12 cellular contexts compared by ENCODE assay signal in the genomic region with DNA sequence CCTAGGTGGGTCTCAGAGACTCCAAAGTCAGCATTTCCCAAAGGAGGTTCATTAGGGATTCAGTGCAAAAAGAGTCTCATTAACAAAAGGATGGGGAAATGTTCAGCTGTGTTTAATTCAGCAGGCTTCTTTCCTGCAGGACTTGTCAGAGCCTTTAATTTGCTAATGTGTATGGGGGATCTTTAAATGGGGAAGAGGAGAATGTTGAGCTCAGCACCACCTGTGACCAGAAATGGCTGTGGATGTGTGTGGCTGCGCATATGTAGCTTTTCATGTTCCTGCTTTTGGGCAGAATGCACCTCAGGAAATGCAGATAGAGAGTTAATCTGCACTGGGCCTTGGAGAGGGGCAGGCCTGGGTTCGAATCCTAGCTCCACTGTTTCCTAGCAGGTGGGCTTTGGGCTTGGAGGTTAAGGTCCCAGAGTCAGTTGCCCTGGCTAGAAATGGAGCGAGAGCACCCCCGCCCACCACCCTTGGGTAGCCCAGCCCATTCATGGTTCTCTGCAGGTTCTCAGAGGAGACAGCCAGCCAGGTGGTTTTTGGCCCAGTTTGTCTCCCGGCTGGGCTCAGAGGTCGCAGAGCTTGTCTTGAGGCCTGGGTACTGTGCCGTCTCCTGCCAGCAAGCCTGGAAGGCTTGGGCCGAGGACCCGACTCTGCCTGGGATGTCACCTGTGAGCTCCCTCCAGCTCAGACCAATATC. TPM values are rescaled to one million over a fixed set of nuclear protein-coding genes. Genes with fewer than 3 reads are reported as not detected.
DNase-seq lines count a peak whose midpoint lies in the region; ATAC-seq and TF ChIP-seq lines count a peak whose summit lies in the region.
"Had no signal": no experiment of that assay in that cellular context is flagged by ENCODE, and none has a peak within 500 bp of the region (broad histone marks: within the 10 kb centered on the region; RNA-seq: fewer than 3 reads in every experiment).

No MANE protein-coding gene starts in this region.

- H3K4me2 ChIP-seq in OCI-LY3 (ENCODE audit: low read length): peak overlapping the region; percentile 93

- TF ChIP-seq EP300 in suprapubic skin (IDR thresholded peaks at IDR 0.05): no peak

- H3K4me3 Mint-ChIP-seq in activated naive CD4-positive, alpha-beta T cell treated with anti-CD3 and anti-CD28 coated beads for 36 hours: peak overlapping the region; percentile 91
- H3K4me3 Mint-ChIP-seq: brain, nephron had no signal

- TF ChIP-seq CTCF in OCI-LY3 (IDR thresholded peaks at IDR 0.05; ENCODE audit: low read depth, low read length) (no peak), suprapubic skin (IDR thresholded peaks at IDR 0.05) (no peak), gastrocnemius medialis (IDR thresholded peaks at IDR 0.05 in 4 of 5, conservative IDR thresholded peaks at IDR 0.05 in 1 of 5) (no peak)

- H3K27ac ChIP-seq in OCI-LY3 (ENCODE audit: low read length) (no peak overlapping the region), duodenal mucosa (ENCODE audit: low read depth, low read length) (no peak overlapping the region), suprapubic skin (peak overlapping the region; percentile 81), gastrocnemius medialis (no peak overlapping the region)

- H3K27ac Mint-ChIP-seq in activated naive CD4-positive, alpha-beta T cell treated with anti-CD3 and anti-CD28 coated beads for 36 hours: peak overlapping the region; percentile 99
- H3K27ac Mint-ChIP-seq: brain, nephron had no signal

- in situ Hi-C loops in gastrocnemius medialis (cut with MboI; ENCODE audit: low sequenced_read_pairs in 4 of 4): no loop called here

- H3K9me3 ChIP-seq in OCI-LY3 (ENCODE audit: insufficient read depth, low read length): 0 out of 2 replicates have a peak, but pooled peaks cover 4% of the 10 kb centered on the region
- peaks cover 0 to 3% of the 10 kb centered on the region in 2 donors for H3K9me3 ChIP-seq in duodenal mucosa (ENCODE audit: control insufficient read depth in 1 of 2, low read length in 2 of 2)
- no peaks in the 10 kb centered on the region for H3K9me3 ChIP-seq in suprapubic skin
- no peaks in the 10 kb centered on the region for H3K9me3 ChIP-seq in gastrocnemius medialis
- H3K9me3 ChIP-seq: HAP-1 had no signal

- no peaks in the 10 kb centered on the region for H3K27me3 Mint-ChIP-seq in activated naive CD4-positive, alpha-beta T cell treated with anti-CD3 and anti-CD28 coated beads for 36 hours (ENCODE audit: low read depth)

- H3K9ac ChIP-seq in OCI-LY3 (ENCODE audit: low read length): peak overlapping the region; percentile 99
- no peak overlapping the region for H3K9ac ChIP-seq in duodenal mucosa (ENCODE audit: low read depth in 1 of 2, low read length in 2 of 2)

- TF ChIP-seq POLR2A in suprapubic skin (IDR thresholded peaks at IDR 0.05): no peak
- TF ChIP-seq POLR2A in gastrocnemius medialis (IDR thresholded peaks at IDR 0.05): no peak

- H3K79me2 ChIP-seq in OCI-LY3 (ENCODE audit: low read length): peaks cover 56% of the 10 kb centered on the region

- H3K36me3 ChIP-seq in OCI-LY3 (replicated peaks; ENCODE audit: low read depth, low read length) (peaks cover 15% of the 10 kb centered on the region), duodenal mucosa (ENCODE audit: control insufficient read depth in 1 of 2, insufficient read depth in 2 of 2, low read length in 2 of 2) (no peaks in the 10 kb centered on the region), suprapubic skin (no peaks in the 10 kb centered on the region), gastrocnemius medialis (no peaks in the 10 kb centered on the region)
- H3K36me3 ChIP-seq: HAP-1 had no signal

- H3K4me1 Mint-ChIP-seq in activated naive CD4-positive, alpha-beta T cell treated with anti-CD3 and anti-CD28 coated beads for 36 hours (ENCODE audit: low read depth): peaks cover 94% of the 10 kb centered on the region
- H3K4me1 Mint-ChIP-seq: brain, nephron had no signal

- H3K4me1 ChIP-seq in OCI-LY3 (ENCODE audit: low read length): peaks cover 50% of the 10 kb centered on the region
- peaks cover 11 to 38% of the 10 kb centered on the region in 2 donors for H3K4me1 ChIP-seq in duodenal mucosa (ENCODE audit: control insufficient read depth in 1 of 2, insufficient read depth in 2 of 2, low read length in 2 of 2)
- peaks cover 6% of the 10 kb centered on the region for H3K4me1 ChIP-seq in suprapubic skin
- no peaks in the 10 kb centered on the region for H3K4me1 ChIP-seq in gastrocnemius medialis

- intact Hi-C loops in activated naive CD4-positive, alpha-beta T cell treated with anti-CD3 and anti-CD28 coated beads for 36 hours (cut with micrococcal nuclease): loop anchor here (2.0 to 5.0 kb wide), 5 partner anchors 31 to 272 kb away; partner anchors contain the start of genes CNEP1R1 and NKD1
- intact Hi-C loops in gastrocnemius medialis (cut with DNase I; ENCODE audit: low total_unique reads): no loop called here

- no peak overlapping the region for H2AFZ ChIP-seq in OCI-LY3 (ENCODE audit: low read depth, low read length)

- WGBS in suprapubic skin: 72% methylated on average over 6 of the region's 9 CpGs

- H3K27me3 ChIP-seq in OCI-LY3 (ENCODE audit: low read depth, low read length) (no peaks in the 10 kb centered on the region), duodenal mucosa (ENCODE audit: control insufficient read depth in 1 of 2, insufficient read depth in 2 of 2, low read length in 2 of 2) (no peaks in the 10 kb centered on the region), suprapubic skin (no peaks in the 10 kb centered on the region), gastrocnemius medialis (no peaks in the 10 kb centered on the region)

- H3K9me3 Mint-ChIP-seq in activated naive CD4-positive, alpha-beta T cell treated with anti-CD3 and anti-CD28 coated beads for 36 hours: peaks cover 7% of the 10 kb centered on the region

- no peak for ATAC-seq in gastrocnemius medialis

- H3K36me3 Mint-ChIP-seq in activated naive CD4-positive, alpha-beta T cell treated with anti-CD3 and anti-CD28 coated beads for 36 hours (ENCODE audit: low read depth): peaks cover 19% of the 10 kb centered on the region
- H3K36me3 Mint-ChIP-seq: brain had no signal

- CTCF ChIA-PET in activated naive CD4-positive, alpha-beta T cell treated with anti-CD3 and anti-CD28 coated beads for 36 hours (lab: Charles Lee): interaction anchor here (0.6 to 3.7 kb wide), 9 partner anchors 10 to 531 kb away, joined by 3 to 30 read pairs (median 4); partner anchors contain the start of genes ADCY7 and CNEP1R1

- peaks cover 54% of the 10 kb centered on the region for H4K20me1 ChIP-seq in OCI-LY3 (ENCODE audit: insufficient read depth, low read length)

- no peak for DNase-seq in activated naive CD4-positive, alpha-beta T cell treated with anti-CD3 and anti-CD28 coated beads for 36 hours
- no peak for DNase-seq in activated naive CD4-positive, alpha-beta T cell treated with Interleukin-2 at 50 U/mL for 16 hours
- DNase-seq in suprapubic skin (ENCODE audit: low spot score in 2 of 2) (peak in 1 of 2 donors; percentile 55), gastrocnemius medialis (no peak), HCEC 1CT (no peak)
- no peak for DNase-seq in central memory CD4-positive, alpha-beta T cell
- DNase-seq: stimulated activated CD4-positive, alpha-beta T cell treated with anti-CD3 and anti-CD28 coated beads, Interleukin-12 subunit alpha, Interleukin-12 subunit beta, amount 100 ng/mL, for 4 hours had no signal

- H3K4me3 ChIP-seq in OCI-LY3 (ENCODE audit: low read length) (peak overlapping the region; percentile 98), duodenal mucosa (ENCODE audit: low read depth in 1 of 2, low read length in 2 of 2) (peak overlapping the region; percentile 42 to 61), suprapubic skin (peak overlapping the region; percentile 40), gastrocnemius medialis (peak overlapping the region in 1 of 4 donors; percentile 37)
- H3K4me3 ChIP-seq: HAP-1 had no signal

RNA-seq across cellular contexts. Expression of gene ADCY7, which starts 9.2 kb away (rescaled TPM):
- 10 to 100 TPM; 73.4 to 89.6 TPM for total RNA-seq in activated naive CD4-positive, alpha-beta T cell treated with anti-CD3 and anti-CD28 coated beads for 36 hours
- total RNA-seq in suprapubic skin (10 to 100 TPM; 15.0 to 23.3 (median 16.9) TPM), gastrocnemius medialis (1 to 10 TPM in 3 of 4 donors, under 1 TPM in 1; 0.90 to 7.3 (median 2.6) TPM)
